Comparison of ENCODE assay signal across 18 cellular contexts in genomic region chr9:1100192-1100591, GRCh38. TPM values are rescaled to one million over a fixed set of nuclear protein-coding genes. Genes with fewer than 3 reads are reported as not detected.
A peak's percentile ranks its signal among the peaks of the same experiment; 100 is the strongest.
DNase-seq lines count a peak whose midpoint lies in the region; ATAC-seq and TF ChIP-seq lines count a peak whose summit lies in the region.
"Had no signal": no experiment of that assay in that cellular context is flagged by ENCODE, and none has a peak within 500 bp of the region (broad histone marks: within the 10 kb centered on the region; RNA-seq: fewer than 3 reads in every experiment).

No MANE protein-coding gene starts in this region.

- peak overlapping the region; percentile 69 for H3K27ac ChIP-seq in PC-3 (ENCODE audit: low read length)
- no peak overlapping the region for H3K27ac ChIP-seq in RWPE2 (ENCODE audit: poor library complexity, severe bottlenecking)
- no peak overlapping the region for H3K27ac ChIP-seq in foreskin keratinocyte
- H3K27ac ChIP-seq in neural progenitor cell = no peak overlapping the region
- H3K27ac ChIP-seq: A549 had no signal

- H3K79me2 ChIP-seq in PC-3 (ENCODE audit: low read length) (no peaks in the 10 kb centered on the region), neural progenitor cell (ENCODE audit: low read depth) (no peaks in the 10 kb centered on the region)

- H3K4me3 Mint-ChIP-seq in neural progenitor cell = no peak overlapping the region
- H3K4me3 Mint-ChIP-seq: CD4-positive, alpha-beta memory T cell had no signal

- H2AFZ ChIP-seq in PC-3 (ENCODE audit: low read length) (no peak overlapping the region), neural progenitor cell (replicated peaks) (no peak overlapping the region)

- CTCF ChIA-PET in PC-3 (lab: Charles Lee) = interaction anchor here (1.2 kb wide), 1 partner anchor 237 kb away, joined by 4 read pairs; no protein-coding TSS in a partner anchor

- peaks cover 2% of the 10 kb centered on the region for H3K27me3 Mint-ChIP-seq in neural progenitor cell (ENCODE audit: insufficient read depth, low read depth)

- intact Hi-C loops in PC-3 (cut with micrococcal nuclease) = loop anchor here (1.0 to 5.0 kb wide), 4 partner anchors 45 to 917 kb away; partner anchors contain the start of gene SMARCA2

- H3K9me3 ChIP-seq in PC-3 (ENCODE audit: low read length) (no peaks in the 10 kb centered on the region), RWPE2 (ENCODE audit: severe bottlenecking) (no peaks in the 10 kb centered on the region), neural progenitor cell (ENCODE audit: low read depth) (peaks cover 7% of the 10 kb centered on the region)
- H3K9me3 ChIP-seq: A549 had no signal

- peak; percentile 71 for DNase-seq in PC-3
- no peak for DNase-seq in RWPE2 (ENCODE audit: low spot score)
- no peak for DNase-seq in foreskin keratinocyte
- DNase-seq in neural progenitor cell (ENCODE audit: low spot score) = no peak
- DNase-seq in amygdala (lab: John Stamatoyannopoulos, UW) = no peak
- DNase-seq in activated naive CD4-positive, alpha-beta T cell treated with anti-CD3 and anti-CD28 coated beads, Interleukin-2, amount 50 U/mL, for 72 hours (ENCODE audit: low spot score in 2 of 2) = no peak
- DNase-seq: 8988T; Calu3; CD4-positive, alpha-beta memory T cell; COR-L47; DMS79 treated with DMSO at 0.1 percent for 48 hours; GF-D8 had no signal

- peaks cover 12% of the 10 kb centered on the region for H3K4me1 Mint-ChIP-seq in neural progenitor cell

- POLR2A ChIA-PET in PC-3 (lab: Charles Lee; ENCODE audit: unreplicated experiment) = no interaction called here

- H3K9ac ChIP-seq in PC-3 (ENCODE audit: low read length) = peak overlapping the region; percentile 34; the same call in 1 of the 2 replicates
- no peak overlapping the region for H3K9ac ChIP-seq in neural progenitor cell

- H3F3A ChIP-seq in PC-3 (ENCODE audit: low read length, unreplicated experiment) (no peaks in the 10 kb centered on the region), neural progenitor cell (ENCODE audit: low read depth) (no peaks in the 10 kb centered on the region)

- H4K20me1 ChIP-seq in PC-3 (ENCODE audit: low read length) (no peaks in the 10 kb centered on the region), neural progenitor cell (ENCODE audit: low read depth) (no peaks in the 10 kb centered on the region)

- no peaks in the 10 kb centered on the region for H3K9me2 ChIP-seq in PC-3 (replicated peaks; ENCODE audit: low read length)

- H3K36me3 ChIP-seq in PC-3 (ENCODE audit: low read depth, low read length) = no peaks in the 10 kb centered on the region
- no peaks in the 10 kb centered on the region for H3K36me3 ChIP-seq in RWPE2 (ENCODE audit: low read depth)
- H3K36me3 ChIP-seq in neural progenitor cell = no peaks in the 10 kb centered on the region

- H3K4me2 ChIP-seq in PC-3 (ENCODE audit: low read length) (peak overlapping the region; percentile 50), neural progenitor cell (no peak overlapping the region)
- H3K4me2 ChIP-seq: A549 had no signal

- no peaks in the 10 kb centered on the region for H3K9me3 Mint-ChIP-seq in neural progenitor cell
- peaks cover 0 to 3% of the 10 kb centered on the region in 2 donors for H3K9me3 Mint-ChIP-seq in activated naive CD4-positive, alpha-beta T cell treated with anti-CD3 and anti-CD28 coated beads, Interleukin-2, amount 50 U/mL, for 72 hours

- H3K4me3 ChIP-seq in PC-3 (ENCODE audit: low read length) (no peak overlapping the region), RWPE2 (ENCODE audit: severe bottlenecking) (no peak overlapping the region), neural progenitor cell (no peak overlapping the region)
- H3K4me3 ChIP-seq: A549 had no signal

- BruUV-seq in PC-3 (replicated peaks; lab: Mats Ljungman, UMichigan) = no TSS peak

- no peaks in the 10 kb centered on the region for H3K36me3 Mint-ChIP-seq in neural progenitor cell
- no peaks in the 10 kb centered on the region for H3K36me3 Mint-ChIP-seq in activated naive CD4-positive, alpha-beta T cell treated with anti-CD3 and anti-CD28 coated beads, Interleukin-2, amount 50 U/mL, for 72 hours
- H3K36me3 Mint-ChIP-seq: CD4-positive, alpha-beta memory T cell had no signal

- H3K27ac Mint-ChIP-seq in neural progenitor cell = no peak overlapping the region
- H3K27ac Mint-ChIP-seq in activated naive CD4-positive, alpha-beta T cell treated with anti-CD3 and anti-CD28 coated beads, Interleukin-2, amount 50 U/mL, for 72 hours = no peak overlapping the region
- H3K27ac Mint-ChIP-seq: CD4-positive, alpha-beta memory T cell had no signal

- TF ChIP-seq CTCF in PC-3 (conservative IDR thresholded peaks at IDR 0.05; ENCODE audit: low read depth, low read length) (no peak), RWPE2 (IDR thresholded peaks at IDR 0.05; ENCODE audit: poor library complexity, severe bottlenecking) (no peak), foreskin keratinocyte (conservative IDR thresholded peaks at IDR 0.05) (no peak), neural progenitor cell (IDR thresholded peaks at IDR 0.05) (no peak)

- no peaks in the 10 kb centered on the region for H3K27me3 ChIP-seq in PC-3 (ENCODE audit: low read length)
- H3K27me3 ChIP-seq in RWPE2 (ENCODE audit: insufficient read depth, poor library complexity, severe bottlenecking) = no peaks in the 10 kb centered on the region
- H3K27me3 ChIP-seq in foreskin keratinocyte = peaks cover 3% of the 10 kb centered on the region
- H3K27me3 ChIP-seq in neural progenitor cell = no peaks in the 10 kb centered on the region

- peaks cover 11% of the 10 kb centered on the region for H3K4me1 ChIP-seq in PC-3 (ENCODE audit: insufficient read depth, low read length)
- H3K4me1 ChIP-seq in RWPE2 (ENCODE audit: insufficient read depth, poor library complexity, severe bottlenecking) = no peaks in the 10 kb centered on the region
- no peaks in the 10 kb centered on the region for H3K4me1 ChIP-seq in foreskin keratinocyte
- H3K4me1 ChIP-seq in neural progenitor cell = no peaks in the 10 kb centered on the region
- H3K4me1 ChIP-seq: A549 had no signal

- ATAC-seq in PC-3 = peak; percentile 89
- 0 out of 3 replicates have a peak, but pooled peaks have one; percentile 31 for ATAC-seq in RWPE2 (ENCODE audit: low read depth)
- peak; percentile 26 for ATAC-seq in foreskin keratinocyte
- no peak for ATAC-seq in GM18861 (IDR thresholded peaks at IDR 0.05; ENCODE audit: unreplicated experiment)
- ATAC-seq in activated naive CD4-positive, alpha-beta T cell treated with anti-CD3 and anti-CD28 coated beads, Interleukin-2, amount 50 U/mL, for 72 hours = no peak
- ATAC-seq: HCT116 had no signal

RNA-seq across cellular contexts. Expression of gene DMRT2, which starts 50.0 kb away (rescaled TPM):
- not detected in 2 replicates for total RNA-seq in PC-3 (2014; rRNA removed)
- total RNA-seq in foreskin keratinocyte = not detected in 2 replicates
- not detected in 2 replicates for polyA plus RNA-seq in foreskin keratinocyte
- total RNA-seq in neural progenitor cell (ENCODE audit: low replicate concordance) = not detected in 2 replicates
- total RNA-seq in activated naive CD4-positive, alpha-beta T cell treated with anti-CD3 and anti-CD28 coated beads, Interleukin-2, amount 50 U/mL, for 72 hours = not detected
- total RNA-seq: Calu3, G401, H7 had no signal
- polyA plus RNA-seq: BJ had no signal

Comparison
In these comparisons a context has a peak if more than half of its experiments do, and no peak if none do; other contexts are left out.
1. ATAC-seq: peak in PC-3 (single experiment), RWPE2 (single experiment) and foreskin keratinocyte (single experiment); none in GM18861 (single experiment) and activated naive CD4-positive, alpha-beta T cell treated with anti-CD3 and anti-CD28 coated beads, Interleukin-2, amount 50 U/mL, for 72 hours (0 of 2).